ENCODE assay signal across 1 cellular context in the genomic region with DNA sequence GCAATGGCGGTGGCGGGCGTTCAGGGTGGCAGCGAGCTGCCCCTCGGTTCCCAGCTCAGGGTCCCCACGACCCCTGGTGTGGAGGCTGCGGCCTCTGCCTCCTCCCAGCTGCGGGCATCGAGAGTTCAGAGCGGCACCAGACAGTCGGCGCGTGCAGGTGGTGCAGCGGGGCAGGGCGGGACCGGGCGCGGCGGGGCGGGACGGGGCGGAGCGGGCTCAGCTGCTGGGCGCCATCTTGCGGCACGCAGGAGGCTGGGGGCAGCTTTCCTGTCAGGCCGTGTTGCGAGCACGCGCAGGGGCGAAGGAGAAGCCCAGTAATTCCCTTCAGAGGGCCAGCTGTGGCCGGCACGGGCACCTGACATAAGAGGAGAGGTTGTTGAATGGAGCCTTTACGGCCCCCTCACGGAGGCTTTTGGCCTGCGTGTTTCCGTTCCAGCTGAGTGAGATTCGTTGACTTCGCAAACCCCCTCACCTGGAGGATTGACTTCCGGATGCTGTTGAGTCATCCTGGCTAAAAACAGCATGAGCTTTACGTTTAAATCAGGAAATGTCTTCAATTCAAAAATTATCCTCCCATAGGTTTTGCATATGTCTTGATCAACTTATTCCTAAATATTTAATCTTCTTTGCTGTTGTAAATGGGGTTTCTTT.
TF ChIP-seq lines count a peak whose summit lies in the region.

No MANE protein-coding gene starts in this region.

TF ChIP-seq in GM23338, 12 proteins besides CTCF, POLR2A, EP300 and RAD21 (continued from another document):
- TF ChIP-seq, protein P1, sequence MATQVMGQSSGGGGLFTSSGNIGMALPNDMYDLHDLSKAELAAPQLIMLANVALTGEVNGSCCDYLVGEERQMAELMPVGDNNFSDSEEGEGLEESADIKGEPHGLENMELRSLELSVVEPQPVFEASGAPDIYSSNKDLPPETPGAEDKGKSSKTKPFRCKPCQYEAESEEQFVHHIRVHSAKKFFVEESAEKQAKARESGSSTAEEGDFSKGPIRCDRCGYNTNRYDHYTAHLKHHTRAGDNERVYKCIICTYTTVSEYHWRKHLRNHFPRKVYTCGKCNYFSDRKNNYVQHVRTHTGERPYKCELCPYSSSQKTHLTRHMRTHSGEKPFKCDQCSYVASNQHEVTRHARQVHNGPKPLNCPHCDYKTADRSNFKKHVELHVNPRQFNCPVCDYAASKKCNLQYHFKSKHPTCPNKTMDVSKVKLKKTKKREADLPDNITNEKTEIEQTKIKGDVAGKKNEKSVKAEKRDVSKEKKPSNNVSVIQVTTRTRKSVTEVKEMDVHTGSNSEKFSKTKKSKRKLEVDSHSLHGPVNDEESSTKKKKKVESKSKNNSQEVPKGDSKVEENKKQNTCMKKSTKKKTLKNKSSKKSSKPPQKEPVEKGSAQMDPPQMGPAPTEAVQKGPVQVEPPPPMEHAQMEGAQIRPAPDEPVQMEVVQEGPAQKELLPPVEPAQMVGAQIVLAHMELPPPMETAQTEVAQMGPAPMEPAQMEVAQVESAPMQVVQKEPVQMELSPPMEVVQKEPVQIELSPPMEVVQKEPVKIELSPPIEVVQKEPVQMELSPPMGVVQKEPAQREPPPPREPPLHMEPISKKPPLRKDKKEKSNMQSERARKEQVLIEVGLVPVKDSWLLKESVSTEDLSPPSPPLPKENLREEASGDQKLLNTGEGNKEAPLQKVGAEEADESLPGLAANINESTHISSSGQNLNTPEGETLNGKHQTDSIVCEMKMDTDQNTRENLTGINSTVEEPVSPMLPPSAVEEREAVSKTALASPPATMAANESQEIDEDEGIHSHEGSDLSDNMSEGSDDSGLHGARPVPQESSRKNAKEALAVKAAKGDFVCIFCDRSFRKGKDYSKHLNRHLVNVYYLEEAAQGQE (IDR thresholded peaks at IDR 0.05; ENCODE audit: unreplicated experiment): no peak
